In the genomic region with DNA sequence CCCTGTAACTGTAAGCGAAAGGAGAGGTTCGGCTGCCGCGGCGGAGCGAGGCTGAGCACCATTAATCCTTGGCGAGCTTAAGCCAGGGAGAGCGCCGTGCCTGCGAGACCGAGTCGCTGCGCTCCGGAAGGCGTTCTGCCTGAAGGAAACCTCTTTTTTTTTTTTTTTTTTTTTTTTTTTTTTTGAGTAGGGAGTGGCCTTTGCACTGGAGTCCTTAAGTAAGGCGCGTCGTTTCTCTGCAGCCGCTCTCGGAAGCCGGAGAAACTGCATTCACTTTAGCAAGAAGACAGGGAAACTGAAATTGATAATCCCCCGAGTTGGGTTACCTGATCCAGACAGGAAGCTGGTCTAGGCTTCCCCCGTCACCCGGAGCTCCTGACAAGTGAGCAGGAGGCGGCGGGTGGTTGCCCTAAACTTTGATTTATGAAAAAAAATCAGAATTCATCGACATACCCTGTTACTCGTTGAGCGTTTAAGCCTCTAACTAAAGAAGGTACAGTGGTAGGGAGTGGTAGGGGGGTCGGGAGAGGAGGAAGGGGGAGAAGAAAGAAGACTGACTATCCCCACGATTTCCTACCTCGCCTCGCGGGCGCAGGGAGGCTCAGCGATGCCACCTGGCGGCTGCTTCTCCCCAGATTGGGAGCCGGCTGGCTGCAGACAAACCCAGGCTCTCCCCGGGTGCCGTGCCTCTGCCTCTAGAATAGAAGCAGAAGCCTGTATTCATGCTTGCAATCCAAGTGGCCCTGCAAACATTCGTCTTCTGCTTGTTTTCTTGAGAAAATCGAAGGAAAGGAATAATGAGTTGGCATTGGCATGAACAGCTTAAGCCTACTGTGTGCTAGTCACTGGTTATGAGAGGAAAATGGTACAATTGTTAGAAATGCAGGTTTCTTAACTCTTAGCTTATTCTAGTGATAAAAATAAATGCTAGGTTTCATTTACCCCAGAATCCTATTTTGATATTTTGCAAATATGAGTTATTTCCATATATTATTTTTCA, we compare ENCODE assay signal across 1 cellular context.
TF ChIP-seq lines count a peak whose summit lies in the region.

No MANE protein-coding gene starts in this region.

TF ChIP-seq in H1, 55 proteins besides CTCF, POLR2A, EP300 and RAD21:
- TF ChIP-seq SIN3A (conservative IDR thresholded peaks at IDR 0.05 in 1 of 2, IDR thresholded peaks at IDR 0.05 in 1 of 2; ENCODE audit: low read depth in 1 of 2, low read length in 2 of 2): 0 out of 4 replicates have a peak, but pooled peaks of 1 of the 2 experiments have one; percentile 52
- no peak for TF ChIP-seq NANOG (IDR thresholded peaks at IDR 0.05; ENCODE audit: insufficient read depth, low read depth, low read length, poor library complexity, severe bottlenecking)
- no peak for TF ChIP-seq E2F6 (IDR thresholded peaks at IDR 0.05)
- no peak for TF ChIP-seq TCF12 (IDR thresholded peaks at IDR 0.05; ENCODE audit: low read depth, low read length)
- TF ChIP-seq BRCA1 (IDR thresholded peaks at IDR 0.05; ENCODE audit: low read depth, low read length): no peak
- TF ChIP-seq CEBPB (IDR thresholded peaks at IDR 0.05; ENCODE audit: low read depth, low read length): no peak
- no peak for TF ChIP-seq TAF7 (optimal IDR thresholded peaks at IDR 0.05; ENCODE audit: borderline replicate concordance, low read depth, low read length)
- no peak for TF ChIP-seq KDM4A (IDR thresholded peaks at IDR 0.05; ENCODE audit: low read depth, low read length, severe bottlenecking)
- TF ChIP-seq POLR2AphosphoS5 (IDR thresholded peaks at IDR 0.05; ENCODE audit: low read depth, low read length): no peak
- peak in 1 of 2 experiments; percentile 62; a peak in 1 of 4 replicates for TF ChIP-seq HDAC2 (IDR thresholded peaks at IDR 0.05; ENCODE audit: borderline replicate concordance in 1 of 2, low read depth in 2 of 2, low read length in 2 of 2)
- TF ChIP-seq BCL11A (IDR thresholded peaks at IDR 0.05; ENCODE audit: low read depth in 2 of 2, low read length in 2 of 2): no peak
- TF ChIP-seq MAFK (IDR thresholded peaks at IDR 0.05; ENCODE audit: low read depth, low read length): no peak
- TF ChIP-seq GABPA (IDR thresholded peaks at IDR 0.05; ENCODE audit: borderline replicate concordance, insufficient read depth, low read length): no peak
- no peak for TF ChIP-seq JUND (IDR thresholded peaks at IDR 0.05; ENCODE audit: low read length)
- no peak for TF ChIP-seq HDAC6 (IDR thresholded peaks at IDR 0.05; ENCODE audit: low read depth, low read length)
- no peak for TF ChIP-seq RFX5 (IDR thresholded peaks at IDR 0.05; ENCODE audit: borderline replicate concordance, low read depth, low read length)
- TF ChIP-seq CREB1 (IDR thresholded peaks at IDR 0.05): 0 out of 2 replicates have a peak, but pooled peaks have one; percentile 9
- no peak for TF ChIP-seq POU5F1 (IDR thresholded peaks at IDR 0.05; ENCODE audit: low read depth, low read length)
- TF ChIP-seq EGR1 (IDR thresholded peaks at IDR 0.05; ENCODE audit: borderline replicate concordance, low read depth, low read length): no peak
- no peak for TF ChIP-seq ASH2L (IDR thresholded peaks at IDR 0.05; ENCODE audit: low read length)
- TF ChIP-seq JUN (IDR thresholded peaks at IDR 0.05; ENCODE audit: low read depth, low read length): no peak
- no peak for TF ChIP-seq GTF2F1 (IDR thresholded peaks at IDR 0.05; ENCODE audit: borderline replicate concordance, low read depth, low read length)
- no peak for TF ChIP-seq SIRT6 (IDR thresholded peaks at IDR 0.05; ENCODE audit: low read length)
- TF ChIP-seq TAF1 (IDR thresholded peaks at IDR 0.05; ENCODE audit: low read depth, low read length): 0 out of 2 replicates have a peak, but pooled peaks have one; percentile 44
- no peak for TF ChIP-seq CTBP2 (IDR thresholded peaks at IDR 0.05; ENCODE audit: borderline replicate concordance, insufficient read depth, insufficient read length, low read length)
- TF ChIP-seq ATF3 (IDR thresholded peaks at IDR 0.05; ENCODE audit: insufficient read depth, low read depth, low read length): no peak
- no peak for TF ChIP-seq TBP (IDR thresholded peaks at IDR 0.05; ENCODE audit: low read depth, low read length)
- TF ChIP-seq CHD1 (IDR thresholded peaks at IDR 0.05; ENCODE audit: low read depth, low read length): no peak
- no peak for TF ChIP-seq FOSL1 (IDR thresholded peaks at IDR 0.05; ENCODE audit: insufficient read depth, low read depth, low read length)
- 0 out of 2 replicates have a peak, but pooled peaks have one; percentile 50 for TF ChIP-seq YY1 (IDR thresholded peaks at IDR 0.05; ENCODE audit: low read depth, low read length)
- 0 out of 2 replicates have a peak, but pooled peaks have one; percentile 22 for TF ChIP-seq SUZ12 (IDR thresholded peaks at IDR 0.05; ENCODE audit: low read length)
- TF ChIP-seq RBBP5 (IDR thresholded peaks at IDR 0.05; ENCODE audit: borderline replicate concordance, low read depth, low read length): no peak
- no peak for TF ChIP-seq CBX8 (IDR thresholded peaks at IDR 0.05; ENCODE audit: borderline replicate concordance, low read depth, low read length)
- TF ChIP-seq USF2 (IDR thresholded peaks at IDR 0.05; ENCODE audit: low read length): no peak
- TF ChIP-seq KDM1A (IDR thresholded peaks at IDR 0.05; ENCODE audit: borderline replicate concordance, low read length): no peak
- TF ChIP-seq PHF8 (conservative IDR thresholded peaks at IDR 0.05; ENCODE audit: low read depth, low read length): no peak
- no peak for TF ChIP-seq CBX5 (IDR thresholded peaks at IDR 0.05; ENCODE audit: low read depth, low read length)
- TF ChIP-seq, protein P1, sequence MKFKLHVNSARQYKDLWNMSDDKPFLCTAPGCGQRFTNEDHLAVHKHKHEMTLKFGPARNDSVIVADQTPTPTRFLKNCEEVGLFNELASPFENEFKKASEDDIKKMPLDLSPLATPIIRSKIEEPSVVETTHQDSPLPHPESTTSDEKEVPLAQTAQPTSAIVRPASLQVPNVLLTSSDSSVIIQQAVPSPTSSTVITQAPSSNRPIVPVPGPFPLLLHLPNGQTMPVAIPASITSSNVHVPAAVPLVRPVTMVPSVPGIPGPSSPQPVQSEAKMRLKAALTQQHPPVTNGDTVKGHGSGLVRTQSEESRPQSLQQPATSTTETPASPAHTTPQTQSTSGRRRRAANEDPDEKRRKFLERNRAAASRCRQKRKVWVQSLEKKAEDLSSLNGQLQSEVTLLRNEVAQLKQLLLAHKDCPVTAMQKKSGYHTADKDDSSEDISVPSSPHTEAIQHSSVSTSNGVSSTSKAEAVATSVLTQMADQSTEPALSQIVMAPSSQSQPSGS (IDR thresholded peaks at IDR 0.05; ENCODE audit: low read length): no peak
- no peak for TF ChIP-seq CHD2 (IDR thresholded peaks at IDR 0.05; ENCODE audit: low read length)
- TF ChIP-seq TEAD4 (IDR thresholded peaks at IDR 0.05; ENCODE audit: low read depth, low read length): 0 out of 2 replicates have a peak, but pooled peaks have one; percentile 14
- no peak for TF ChIP-seq RNF2 (IDR thresholded peaks at IDR 0.05; ENCODE audit: borderline replicate concordance, low read depth, low read length, missing control alignments, poor library complexity, severe bottlenecking)
- no peak for TF ChIP-seq SRF (IDR thresholded peaks at IDR 0.05; ENCODE audit: low read depth, low read length)
- no peak for TF ChIP-seq CHD7 (IDR thresholded peaks at IDR 0.05; ENCODE audit: insufficient replicate concordance, low read length)
- no peak for TF ChIP-seq RXRA (IDR thresholded peaks at IDR 0.05; ENCODE audit: insufficient read depth, low read depth, low read length)
- no peak for TF ChIP-seq KDM5A (IDR thresholded peaks at IDR 0.05; ENCODE audit: low read length)
- TF ChIP-seq ZNF274 (IDR thresholded peaks at IDR 0.05; ENCODE audit: borderline replicate concordance, extremely low read depth, low read length): no peak
- TF ChIP-seq, protein P2, sequence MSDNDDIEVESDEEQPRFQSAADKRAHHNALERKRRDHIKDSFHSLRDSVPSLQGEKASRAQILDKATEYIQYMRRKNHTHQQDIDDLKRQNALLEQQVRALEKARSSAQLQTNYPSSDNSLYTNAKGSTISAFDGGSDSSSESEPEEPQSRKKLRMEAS (IDR thresholded peaks at IDR 0.05): peak; percentile 77
- no peak for TF ChIP-seq SIX5 (IDR thresholded peaks at IDR 0.05; ENCODE audit: low read depth, low read length)
- TF ChIP-seq SP4 (IDR thresholded peaks at IDR 0.05; ENCODE audit: low read length): 0 out of 2 replicates have a peak, but pooled peaks have one; percentile 64
- TF ChIP-seq NRF1 (IDR thresholded peaks at IDR 0.05; ENCODE audit: low read depth, low read length): no peak
- TF ChIP-seq BACH1 (IDR thresholded peaks at IDR 0.05; ENCODE audit: low read length): 0 out of 2 replicates have a peak, but pooled peaks have one; percentile 9
- no peak for TF ChIP-seq SP1 (IDR thresholded peaks at IDR 0.05; ENCODE audit: low read depth, low read length)
- TF ChIP-seq SAP30 (IDR thresholded peaks at IDR 0.05; ENCODE audit: insufficient read depth, insufficient replicate concordance, low read length): peak; percentile 61
TF ChIP-seq in H1: peak in this region for 11.
